ENCODE assay signal across 20 cellular contexts in the genomic region with DNA sequence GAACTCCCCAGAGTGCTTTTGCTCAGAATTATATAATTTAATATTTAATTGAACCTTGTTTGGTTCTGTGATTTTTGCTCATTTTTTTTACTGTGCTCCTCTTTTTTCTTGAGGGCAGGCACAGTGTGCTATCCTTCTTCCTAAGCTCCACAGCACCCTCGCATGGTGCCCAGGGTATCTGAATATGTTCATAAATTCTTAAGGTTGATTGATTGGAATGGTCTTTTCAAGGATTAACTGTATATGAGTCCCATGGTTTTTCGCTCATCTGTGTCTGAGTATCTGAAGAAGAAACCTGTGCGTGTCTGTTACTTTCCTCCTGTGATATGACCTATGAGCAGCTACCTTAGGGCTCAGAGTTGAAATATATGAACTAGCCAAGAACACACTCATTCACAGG.
DNase-seq lines count a peak whose midpoint lies in the region; ATAC-seq, FAIRE-seq and TF ChIP-seq lines count a peak whose summit lies in the region.
"Had no signal": no experiment of that assay in that cellular context is flagged by ENCODE, and none has a peak within 500 bp of the region (broad histone marks: within the 10 kb centered on the region; RNA-seq: fewer than 3 reads in every experiment).

No MANE protein-coding gene starts in this region.

- H3K9me3 ChIP-seq in A549: no peaks in the 10 kb centered on the region
- H3K9me3 ChIP-seq: uterus had no signal

- H3K4me1 ChIP-seq in A549: no peaks in the 10 kb centered on the region
- H3K4me1 ChIP-seq: uterus had no signal

- WGBS in A549 (ENCODE audit: missing lambda C conversion rate): 52% methylated on average over 3 of the region's 3 CpGs

- TF ChIP-seq POLR2A in A549 (IDR thresholded peaks at IDR 0.05; ENCODE audit: low read length): no peak

- DNase-seq in A549 (ENCODE audit: low read depth in 1 of 2, low spot score in 1 of 2) (peak in 1 of 2 experiments; percentile 20), D721Med (ENCODE audit: insufficient read length, low spot score) (no peak), MV-4-11 (lab: John Stamatoyannopoulos, UW) (peak; percentile 38), amniotic epithelial cell (ENCODE audit: low read depth) (peak; percentile 51), NCI-H1417 treated with DMSO at 0.1 percent for 48 hours (lab: John Stamatoyannopoulos, UW) (no peak), dorsolateral prefrontal cortex (no peak)
- DNase-seq: activated gamma-delta T cell treated with Interleukin-2 at 50 U/mL for 16 hours; AML-193; aorta; effector memory CD8-positive, alpha-beta T cell; hippocampal formation; islet precursor cell; MM.1S; natural killer cell; RPMI8226; uterus had no signal

- no peak overlapping the region for H3K27ac ChIP-seq in A549
- H3K27ac ChIP-seq in dorsolateral prefrontal cortex: no peak overlapping the region
- H3K27ac ChIP-seq: uterus had no signal

- POLR2A ChIA-PET in A549 (lab: Yijun Ruan, JAX): no interaction called here

- CTCF ChIA-PET in A549 (lab: Yijun Ruan, JAX): interaction anchor here (0.6 to 2.3 kb wide), 4 partner anchors 9 to 606 kb away, joined by 3 to 12 read pairs (median 4); no protein-coding TSS in a partner anchor

- peak; percentile 49; a peak in 4 of 5 replicates for TF ChIP-seq RAD21 in A549 (conservative IDR thresholded peaks at IDR 0.05 in 1 of 2, IDR thresholded peaks at IDR 0.05 in 1 of 2)

- FAIRE-seq in A549 (lab: Jason Lieb, UNC) (no peak), D721Med (lab: Jason Lieb, UNC) (peak; percentile 88)
- FAIRE-seq: G401.6, GM12892 had no signal

- TF ChIP-seq EP300 in A549 (IDR thresholded peaks at IDR 0.05): no peak

- intact Hi-C loops in dorsolateral prefrontal cortex (cut with DNase I): no loop called here

- H3K4me3 ChIP-seq in A549 (no peak overlapping the region), dorsolateral prefrontal cortex (no peak overlapping the region)
- H3K4me3 ChIP-seq: uterus had no signal

- peaks cover 0 to 4% (median 0%) of the 10 kb centered on the region in 45 donors for H3K27me3 ChIP-seq in dorsolateral prefrontal cortex
- H3K27me3 ChIP-seq: uterus had no signal

- H3K4me2 ChIP-seq in A549: no peak overlapping the region

- ATAC-seq in A549 (peak in 1 of 2 experiments; percentile 53; a peak in 1 of 6 replicates), HG02623 (IDR thresholded peaks at IDR 0.05; ENCODE audit: unreplicated experiment) (no peak), GM19397 (IDR thresholded peaks at IDR 0.05; ENCODE audit: unreplicated experiment) (no peak)
- ATAC-seq: effector memory CD8-positive, alpha-beta T cell; natural killer cell had no signal

- TF ChIP-seq CTCF in A549 (IDR thresholded peaks at IDR 0.05): no peak; the same call in 2 of the 3 replicates
- TF ChIP-seq CTCF in D721Med (IDR thresholded peaks at IDR 0.05; ENCODE audit: insufficient read depth, missing control alignments): peak; percentile 74
- TF ChIP-seq CTCF in dorsolateral prefrontal cortex (IDR thresholded peaks at IDR 0.05 in 54 of 56, conservative IDR thresholded peaks at IDR 0.05 in 2 of 56; ENCODE audit: low read depth in 1 of 56, partially characterized antibody in 56 of 56): no peak

TF ChIP-seq in A549, 52 proteins besides CTCF, POLR2A, EP300 and RAD21:
- TF ChIP-seq TP53 (CRISPR knock-in tag; IDR thresholded peaks at IDR 0.05) (no peak), CEBPB (IDR thresholded peaks at IDR 0.05) (no peak), EHF (CRISPR knock-in tag; IDR thresholded peaks at IDR 0.05) (no peak), SMC3 (IDR thresholded peaks at IDR 0.05) (peak; percentile 43; the same call in 1 of the 3 replicates), KDM1A (IDR thresholded peaks at IDR 0.05; ENCODE audit: low read depth) (no peak)

Comparison
In these comparisons a context has a peak if more than half of its experiments do, and no peak if none do; other contexts are left out.
1. DNase-seq: peak in MV-4-11 (single experiment) and amniotic epithelial cell (single experiment); none in D721Med (single experiment), NCI-H1417 treated with DMSO at 0.1 percent for 48 hours (single experiment) and dorsolateral prefrontal cortex (0 of 10).